8 cellular contexts compared by ENCODE assay signal in genomic region chr11:122727101-122727929, GRCh38.
DNase-seq lines count a peak whose midpoint lies in the region; ATAC-seq and TF ChIP-seq lines count a peak whose summit lies in the region.

No MANE protein-coding gene starts in this region.

- TF ChIP-seq POLR2A in erythroblast (IDR thresholded peaks at IDR 0.05; ENCODE audit: low read length), result no peak

- intact Hi-C loops in left cardiac atrium (cut with DNase I), result no loop called here
- intact Hi-C loops in Right ventricle myocardium superior (cut with DNase I), result no loop called here

- H3K27ac Mint-ChIP-seq in osteocyte (ENCODE audit: unreplicated experiment) (peak overlapping the region; percentile 90), glutamatergic neuron (ENCODE audit: unreplicated experiment) (no peak overlapping the region)

- H3K4me1 Mint-ChIP-seq in osteocyte (ENCODE audit: unreplicated experiment) (peaks cover 56% of the 10 kb centered on the region), glutamatergic neuron (ENCODE audit: low read depth, unreplicated experiment) (peaks cover 5% of the 10 kb centered on the region)

- no peaks in the 10 kb centered on the region for H3K36me3 Mint-ChIP-seq in osteocyte (ENCODE audit: unreplicated experiment)
- H3K36me3 Mint-ChIP-seq in glutamatergic neuron (ENCODE audit: unreplicated experiment), result no peaks in the 10 kb centered on the region

- TF ChIP-seq CTCF in osteocyte (IDR thresholded peaks at IDR 0.05), result no peak
- no peak for TF ChIP-seq CTCF in glutamatergic neuron (IDR thresholded peaks at IDR 0.05; ENCODE audit: partially characterized antibody, unreplicated experiment)

- H3K27me3 Mint-ChIP-seq in osteocyte (ENCODE audit: unreplicated experiment) (no peaks in the 10 kb centered on the region), glutamatergic neuron (ENCODE audit: unreplicated experiment) (peaks cover 2% of the 10 kb centered on the region)

- H3K9me3 Mint-ChIP-seq in osteocyte (ENCODE audit: unreplicated experiment), result no peaks in the 10 kb centered on the region
- H3K9me3 Mint-ChIP-seq in glutamatergic neuron (ENCODE audit: unreplicated experiment), result no peaks in the 10 kb centered on the region

- DNase-seq in left cardiac atrium (no peak), Right ventricle myocardium superior (no peak), osteocyte (ENCODE audit: extremely low spot score, unreplicated experiment) (no peak), erythroblast (lab: John Stamatoyannopoulos, UW) (no peak), glutamatergic neuron (no peak), NCI-H1417 (lab: John Stamatoyannopoulos, UW) (no peak)
- DNase-seq in activated naive CD4-positive, alpha-beta T cell treated with anti-CD3 and anti-CD28 coated beads, Interleukin-2, amount 50 U/mL, for 16 hours, result peak; percentile 40

- ATAC-seq in left cardiac atrium (peak; percentile 5 to 30), Right ventricle myocardium superior (ENCODE audit: poor library complexity) (no peak), HG03432 (IDR thresholded peaks at IDR 0.05; ENCODE audit: unreplicated experiment) (peak; percentile 72)

- H3K4me3 Mint-ChIP-seq in osteocyte (ENCODE audit: unreplicated experiment) (peak overlapping the region; percentile 56), glutamatergic neuron (ENCODE audit: unreplicated experiment) (no peak overlapping the region)
